ENCODE assay signal across 9 cellular contexts in genomic region chr22:26751217-26751616, GRCh38.
DNase-seq lines count a peak whose midpoint lies in the region; ATAC-seq lines count a peak whose summit lies in the region.
"Had no signal": no experiment of that assay in that cellular context is flagged by ENCODE, and none has a peak within 500 bp of the region (broad histone marks: within the 10 kb centered on the region; RNA-seq: fewer than 3 reads in every experiment).

No MANE protein-coding gene starts in this region.

- H3K27ac ChIP-seq in HUES6 (ENCODE audit: low read depth, low read length) = 0 out of 2 replicates have a peak overlapping the region, but pooled peaks have one; percentile 2
- peak overlapping the region; percentile 46 for H3K27ac ChIP-seq in caudate nucleus (ENCODE audit: low read depth, low read length)

- H3K9me3 ChIP-seq in HUES6 (ENCODE audit: control insufficient read depth, insufficient read depth, low read depth, low read length) = no peaks in the 10 kb centered on the region
- H3K9me3 ChIP-seq: BE2C had no signal

- ATAC-seq in GM18520 (IDR thresholded peaks at IDR 0.05; ENCODE audit: unreplicated experiment) = no peak

- peaks cover 38% of the 10 kb centered on the region for H3K4me1 ChIP-seq in HUES6 (ENCODE audit: control insufficient read depth, insufficient read depth, low read length)
- H3K4me1 ChIP-seq: BE2C had no signal

- peak overlapping the region; percentile 2 for H3K9ac ChIP-seq in HUES6 (ENCODE audit: low read length)

- H3K4me3 ChIP-seq in HUES6 (ENCODE audit: low read depth, low read length) = peak overlapping the region; percentile 24

- no peaks in the 10 kb centered on the region for H3K36me3 ChIP-seq in HUES6 (ENCODE audit: control insufficient read depth, insufficient read depth, low read length)
- H3K36me3 ChIP-seq: BE2C had no signal

- DNase-seq in Ammon's horn (ENCODE audit: low spot score) (peak; percentile 71), caudate nucleus (lab: John Stamatoyannopoulos, UW) (peak in 45 of 61 donors; percentile 4 to 84 (median 39)), kidney glomerular epithelial cell (lab: John Stamatoyannopoulos, UW) (peak; percentile 90), NCI-H2081 treated with DMSO at 0.1 percent for 48 hours (lab: John Stamatoyannopoulos, UW) (no peak), NCI-H526 treated with DMSO at 0.1 percent for 48 hours (lab: John Stamatoyannopoulos, UW) (no peak), germinal center (ENCODE audit: low spot score) (no peak)
- DNase-seq: BE2C had no signal

- H3K27me3 ChIP-seq in HUES6 (ENCODE audit: control insufficient read depth, insufficient read depth, low read length) = no peaks in the 10 kb centered on the region
- H3K27me3 ChIP-seq: BE2C had no signal

Comparison
In these comparisons a context has a peak if more than half of its experiments do, and no peak if none do; other contexts are left out.
1. DNase-seq: peak in Ammon's horn (single experiment), caudate nucleus (45 of 61) and kidney glomerular epithelial cell (single experiment); none in NCI-H2081 treated with DMSO at 0.1 percent for 48 hours (single experiment), NCI-H526 treated with DMSO at 0.1 percent for 48 hours (single experiment) and germinal center (single experiment).